2 cellular contexts compared by ENCODE assay signal in genomic region chr19:48111280-48111679, GRCh38.
TF ChIP-seq lines count a peak whose summit lies in the region.

No MANE protein-coding gene starts in this region.

TF ChIP-seq in A549, 52 proteins besides CTCF, POLR2A, EP300 and RAD21 (continued from another document):
- no peak for TF ChIP-seq PBX3 (IDR thresholded peaks at IDR 0.05)
- no peak for TF ChIP-seq JUNB (IDR thresholded peaks at IDR 0.05)
- TF ChIP-seq ATOH8 (CRISPR knock-in tag; IDR thresholded peaks at IDR 0.05; ENCODE audit: low read depth), result no peak
- TF ChIP-seq USF2 (IDR thresholded peaks at IDR 0.05), result peak; percentile 90

TF ChIP-seq in IMR-90, 13 proteins besides CTCF, POLR2A, EP300 and RAD21 (continued from another document):
- no peak for TF ChIP-seq CHD1 (IDR thresholded peaks at IDR 0.05; ENCODE audit: low read depth, low read length)
- TF ChIP-seq USF2 (IDR thresholded peaks at IDR 0.05; ENCODE audit: low read depth, low read length), result peak; percentile 61
TF ChIP-seq in IMR-90: peak in this region for 1.
